8 cellular contexts compared by ENCODE assay signal in genomic region chr18:9869713-9870430, GRCh38. TPM values are rescaled to one million over a fixed set of nuclear protein-coding genes. Genes with fewer than 3 reads are reported as not detected.
DNase-seq lines count a peak whose midpoint lies in the region; ATAC-seq and TF ChIP-seq lines count a peak whose summit lies in the region.

No MANE protein-coding gene starts in this region.

- intact Hi-C loops in thyroid gland (cut with DNase I) (no loop called here), testis (cut with DNase I; ENCODE audit: low total_unique reads) (no loop called here)

- no peak for TF ChIP-seq RAD21 in SK-N-SH (IDR thresholded peaks at IDR 0.05; ENCODE audit: low read length)

- ATAC-seq in GM18517 (IDR thresholded peaks at IDR 0.05; ENCODE audit: unreplicated experiment) (peak; percentile 75), HG03108 (IDR thresholded peaks at IDR 0.05; ENCODE audit: unreplicated experiment) (peak; percentile 49), HG02623 (IDR thresholded peaks at IDR 0.05; ENCODE audit: unreplicated experiment) (no peak)

- CTCF ChIA-PET in SK-N-SH (lab: Yijun Ruan, JAX) = interaction anchor here (1.0 to 1.3 kb wide), 3 partner anchors 9 to 24 kb away, joined by 3 to 5 read pairs (median 4); partner anchors contain the start of gene TXNDC2

- peaks cover 20% of the 10 kb centered on the region for H3F3A ChIP-seq in SK-N-SH (replicated peaks; ENCODE audit: insufficient read depth)

- peaks cover 4% of the 10 kb centered on the region; the same call in 1 of the 2 replicates for H3K9me3 ChIP-seq in SK-N-SH
- H3K9me3 ChIP-seq in thyroid gland = no peaks in the 10 kb centered on the region
- no peaks in the 10 kb centered on the region for H3K9me3 ChIP-seq in testis

- H3K36me3 ChIP-seq in SK-N-SH (replicated peaks in 1 of 2; ENCODE audit: control insufficient read depth in 1 of 2, insufficient read depth in 2 of 2, low read length in 1 of 2) (no peaks in the 10 kb centered on the region), thyroid gland (no peaks in the 10 kb centered on the region), testis (ENCODE audit: low read depth, missing control alignments) (no peaks in the 10 kb centered on the region)

- H3K9me2 ChIP-seq in SK-N-SH = no peaks in the 10 kb centered on the region

- H3K9ac ChIP-seq in SK-N-SH = no peak overlapping the region; the same call in 1 of the 2 replicates

- no peaks in the 10 kb centered on the region for H3K79me2 ChIP-seq in SK-N-SH (ENCODE audit: insufficient read depth)

- TF ChIP-seq CTCF in SK-N-SH (IDR thresholded peaks at IDR 0.05) (no peak), thyroid gland (IDR thresholded peaks at IDR 0.05) (no peak), testis (IDR thresholded peaks at IDR 0.05) (no peak)

- H4K20me1 ChIP-seq in SK-N-SH (ENCODE audit: insufficient read depth) = no peaks in the 10 kb centered on the region

- peak overlapping the region; percentile 57 to 68; a peak in 3 of 4 replicates for H3K27ac ChIP-seq in SK-N-SH (ENCODE audit: low read depth in 2 of 2, low read length in 1 of 2)
- no peak overlapping the region for H3K27ac ChIP-seq in thyroid gland
- peak overlapping the region in 1 of 2 donors; percentile 72 for H3K27ac ChIP-seq in testis

- POLR2A ChIA-PET in SK-N-SH (lab: Yijun Ruan, JAX) = no interaction called here

- no peak for TF ChIP-seq POLR2A in thyroid gland (IDR thresholded peaks at IDR 0.05)
- no peak for TF ChIP-seq POLR2A in testis (IDR thresholded peaks at IDR 0.05)

- no peaks in the 10 kb centered on the region for H3K27me3 ChIP-seq in SK-N-SH (ENCODE audit: insufficient read depth)
- H3K27me3 ChIP-seq in thyroid gland = no peaks in the 10 kb centered on the region
- H3K27me3 ChIP-seq in testis = no peaks in the 10 kb centered on the region

- H3K4me3 ChIP-seq in SK-N-SH (ENCODE audit: low read depth in 2 of 2, low read length in 1 of 2) (no peak overlapping the region), thyroid gland (replicated peaks in 1 of 3) (no peak overlapping the region), testis (no peak overlapping the region)

- peak in 1 of 2 experiments; percentile 77; a peak in 2 of 4 replicates for TF ChIP-seq EP300 in SK-N-SH (IDR thresholded peaks at IDR 0.05; ENCODE audit: borderline replicate concordance in 1 of 2, low read depth in 1 of 2, low read length in 1 of 2)

- H2AFZ ChIP-seq in SK-N-SH (ENCODE audit: low read depth) = peak overlapping the region; percentile 91

- H3K4me2 ChIP-seq in SK-N-SH = peak overlapping the region; percentile 1

- DNase-seq in SK-N-SH (peak; percentile 25), inferior parietal cortex (ENCODE audit: extremely low spot score) (peak; percentile 44), thyroid gland (no peak), C1 segment of cervical spinal cord (lab: John Stamatoyannopoulos, UW) (no peak), testis (no peak)

- WGBS in SK-N-SH (ENCODE audit: low lambda C conversion rate) = 66% methylated on average over 9 of the region's 9 CpGs
- WGBS in thyroid gland, 2 donors = 70 to 71% methylated on average over 9 of the region's 9 CpGs
- 62 to 66% methylated on average over 9 of the region's 9 CpGs for WGBS in testis, 2 donors

- H3K4me1 ChIP-seq in SK-N-SH (ENCODE audit: control insufficient read depth in 1 of 2, insufficient read depth in 2 of 2, low read depth in 1 of 2, low read length in 1 of 2) (peaks cover 20 to 31% of the 10 kb centered on the region in 2 experiments), thyroid gland (peaks cover 0 to 10% of the 10 kb centered on the region in 2 donors), testis (peaks cover 17% of the 10 kb centered on the region)

TF ChIP-seq in SK-N-SH, 30 proteins besides CTCF, POLR2A, EP300 and RAD21 (continues in another document):
- TF ChIP-seq RXRA (IDR thresholded peaks at IDR 0.05; ENCODE audit: borderline replicate concordance, low read depth) (peak; percentile 85; the same call in 1 of the 2 replicates), SMC3 (IDR thresholded peaks at IDR 0.05; ENCODE audit: low read depth, low read length) (no peak), NFIC (IDR thresholded peaks at IDR 0.05; ENCODE audit: borderline replicate concordance) (peak; percentile 52; the same call in 1 of the 2 replicates), ELF1 (IDR thresholded peaks at IDR 0.05) (no peak), FOXJ3 (CRISPR knock-in tag; IDR thresholded peaks at IDR 0.05) (no peak), NRF1 (IDR thresholded peaks at IDR 0.05; ENCODE audit: low read depth, low read length) (no peak), GATA2 (CRISPR knock-in tag; IDR thresholded peaks at IDR 0.05) (no peak), SIN3A (IDR thresholded peaks at IDR 0.05; ENCODE audit: borderline replicate concordance, low read depth, low read length) (no peak), GABPA (IDR thresholded peaks at IDR 0.05; ENCODE audit: low read depth) (no peak), JUND (IDR thresholded peaks at IDR 0.05) (peak; percentile 70), POLR2AphosphoS5 (IDR thresholded peaks at IDR 0.05; ENCODE audit: low read depth, low read length) (no peak), YY1 (IDR thresholded peaks at IDR 0.05; ENCODE audit: low read depth) (peak; percentile 74; the same call in 1 of the 2 replicates), FOXM1 (IDR thresholded peaks at IDR 0.05; ENCODE audit: low read depth) (no peak), RCOR1 (IDR thresholded peaks at IDR 0.05; ENCODE audit: low read length) (no peak), USF2 (IDR thresholded peaks at IDR 0.05; ENCODE audit: borderline replicate concordance, low read depth, low read length) (no peak), MEF2A (IDR thresholded peaks at IDR 0.05; ENCODE audit: borderline replicate concordance, low read depth) (no peak), ZBTB33 (IDR thresholded peaks at IDR 0.05; ENCODE audit: borderline replicate concordance, low read depth) (no peak), USF1 (IDR thresholded peaks at IDR 0.05; ENCODE audit: borderline replicate concordance, low read depth) (no peak), TEAD4 (IDR thresholded peaks at IDR 0.05; ENCODE audit: borderline replicate concordance, insufficient read depth) (no peak), FOSL2 (IDR thresholded peaks at IDR 0.05; ENCODE audit: borderline replicate concordance, low read depth) (peak; percentile 74), MAX (IDR thresholded peaks at IDR 0.05; ENCODE audit: low read depth) (peak; percentile 46; the same call in 1 of the 2 replicates), MXI1 (IDR thresholded peaks at IDR 0.05; ENCODE audit: low read depth, low read length) (no peak), EZH2phosphoT487 (IDR thresholded peaks at IDR 0.05; ENCODE audit: borderline replicate concordance, low read depth) (no peak), RFX5 (IDR thresholded peaks at IDR 0.05; ENCODE audit: low read length) (no peak), TCF12 (IDR thresholded peaks at IDR 0.05) (peak; percentile 64), CHD2 (IDR thresholded peaks at IDR 0.05; ENCODE audit: low read length, partially characterized antibody) (no peak)

RNA-seq across cellular contexts. Expression of gene TXNDC2, which starts 15.9 kb away (rescaled TPM):
- polyA plus RNA-seq in SK-N-SH (2012; rRNA removed) (0.06 and 0.07 TPM in 2 replicates), testis (ENCODE audit: insufficient read depth, low read depth, low replicate concordance) (212 TPM)
- 0.08 TPM in 2 replicates for polyA plus RNA-seq in SK-N-SH (2012; cell fraction: cytosol; rRNA removed)
- 0.06 and 0.07 TPM in 2 replicates for polyA plus RNA-seq in SK-N-SH (2012; cell fraction: nucleus; rRNA removed)
- total RNA-seq in thyroid gland (not detected), testis (10 to 100 TPM; 15.3 to 30.5 TPM)

RNA-seq across cellular contexts. Expression of gene VAPA, which starts 43.9 kb away (rescaled TPM):
- polyA plus RNA-seq in SK-N-SH (2012; rRNA removed) (109 and 129 TPM in 2 replicates), testis (ENCODE audit: insufficient read depth, low read depth, low replicate concordance) (180 TPM)
- polyA plus RNA-seq in SK-N-SH (2012; cell fraction: cytosol; rRNA removed) = 167 and 214 TPM in 2 replicates
- polyA plus RNA-seq in SK-N-SH (2012; cell fraction: nucleus; rRNA removed) = 25.1 and 62.3 TPM in 2 replicates
- total RNA-seq in thyroid gland (100 to 1,000 TPM; 232 to 261 (median 244) TPM), testis (100 to 1,000 TPM; 177 to 224 TPM)

Comparison
In these comparisons a context has a peak if more than half of its experiments do, and no peak if none do; other contexts are left out.
1. DNase-seq: peak in SK-N-SH (single experiment) and inferior parietal cortex (single experiment); none in thyroid gland (0 of 2), C1 segment of cervical spinal cord (0 of 14) and testis (single experiment).
2. H3K27ac ChIP-seq: peak in SK-N-SH (2 of 2); none in thyroid gland (0 of 3).
3. RNA of gene TXNDC2, which starts 15.9 kb away (total RNA-seq): 15.3 to 30.5 TPM in testis; not detected in thyroid gland; every median in the first group is over 10 times any median in the second.